17 cellular contexts compared by ENCODE assay signal in the genomic region with DNA sequence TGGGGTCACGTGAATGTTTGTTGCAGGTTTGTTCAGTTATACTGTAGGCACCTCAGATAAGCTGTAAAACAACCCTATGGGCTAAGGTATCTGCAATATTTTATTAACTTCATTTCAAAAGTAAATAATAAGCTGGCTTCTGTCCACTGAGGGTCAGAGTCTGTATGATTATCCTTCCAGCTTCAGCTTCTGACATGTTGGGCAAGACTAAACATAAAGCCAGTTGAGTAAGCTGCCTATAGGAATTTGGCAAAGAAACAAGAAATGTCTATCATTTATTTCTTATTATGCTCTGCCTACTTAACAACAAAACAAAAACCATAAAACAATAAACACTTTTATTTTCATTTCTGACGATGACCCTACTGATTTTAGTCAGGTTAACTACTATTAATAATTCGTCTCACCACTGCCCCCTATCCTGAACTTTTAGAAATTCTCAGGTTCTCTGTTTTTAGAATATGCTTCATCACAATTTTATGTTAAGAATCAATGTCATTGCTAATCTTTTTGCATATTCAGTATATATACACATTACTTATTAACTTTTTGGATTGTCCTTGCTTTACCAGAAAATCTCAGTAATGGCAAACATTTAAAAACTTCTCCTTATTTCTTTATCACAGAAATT.
DNase-seq lines count a peak whose midpoint lies in the region; ATAC-seq, FAIRE-seq and TF ChIP-seq lines count a peak whose summit lies in the region.
"Had no signal": no experiment of that assay in that cellular context is flagged by ENCODE, and none has a peak within 500 bp of the region (broad histone marks: within the 10 kb centered on the region; RNA-seq: fewer than 3 reads in every experiment).

No MANE protein-coding gene starts in this region.

- 15% methylated on average over 3 of the region's 3 CpGs for WGBS in GM12878 (ENCODE audit: insufficient coverage, insufficient replicate concordance, low lambda C conversion rate, missing lambda C conversion rate)

- no peaks in the 10 kb centered on the region for H3K9me3 ChIP-seq in Karpas-422 (ENCODE audit: low read length)
- no peaks in the 10 kb centered on the region for H3K9me3 ChIP-seq in GM12878 (replicated peaks; ENCODE audit: control insufficient read depth, insufficient read depth, low read length)
- H3K9me3 ChIP-seq in neural progenitor cell (ENCODE audit: low read depth), result no peaks in the 10 kb centered on the region
- H3K9me3 ChIP-seq: gastrocnemius medialis, sigmoid colon had no signal

- no peak overlapping the region for H3K4me3 ChIP-seq in Karpas-422 (ENCODE audit: low read length)
- H3K4me3 ChIP-seq in GM12878, result no peak overlapping the region
- H3K4me3 ChIP-seq in neural progenitor cell, result no peak overlapping the region
- H3K4me3 ChIP-seq: gastrocnemius medialis, sigmoid colon had no signal

- peak; percentile 54 for DNase-seq in Karpas-422
- DNase-seq in GM12878 (ENCODE audit: low read depth, low spot score), result no peak
- no peak for DNase-seq in neural progenitor cell (ENCODE audit: low spot score)
- no peak for DNase-seq in SHP77 treated with DMSO at 0.1 percent for 48 hours (lab: John Stamatoyannopoulos, UW)
- no peak for DNase-seq in NOMO-1 (lab: John Stamatoyannopoulos, UW; ENCODE audit: unreplicated experiment in 2 of 2)
- no peak for DNase-seq in HK-2 (ENCODE audit: unreplicated experiment)
- DNase-seq: activated CD8-positive, alpha-beta memory T cell treated with anti-CD3 and anti-CD28 coated beads, Interleukin-2, amount 10 ng/mL, durations not matched to agents 7 days and 5 days; gastrocnemius medialis; kidney glomerular epithelial cell; naive thymus-derived CD4-positive, alpha-beta T cell; NCI-H2081; sigmoid colon; T-helper 9 cell had no signal

- CTCF ChIA-PET in GM12878 (lab: Yijun Ruan, JAX), result interaction anchor here (0.9 to 2.4 kb wide), 2 partner anchors 18 to 249 kb away, joined by 3 to 7 read pairs; no protein-coding TSS in a partner anchor

- H3K27ac ChIP-seq in Karpas-422 (ENCODE audit: low read length) (no peak overlapping the region), GM12878 (ENCODE audit: control insufficient read depth, insufficient read depth) (no peak overlapping the region), neural progenitor cell (no peak overlapping the region)
- H3K27ac ChIP-seq: gastrocnemius medialis had no signal

- intact Hi-C loops in GM12878 (cut with micrococcal nuclease; ENCODE audit: unreplicated experiment), result loop anchor here (2.0 kb wide), 1 partner anchor 250 kb away; no protein-coding TSS in a partner anchor

- RAD21 ChIA-PET in GM12878 (lab: Charles Lee; ENCODE audit: unreplicated experiment), result interaction anchor here (1.4 to 1.7 kb wide), 2 partner anchors 249 to 250 kb away, joined by 4 to 5 read pairs; no protein-coding TSS in a partner anchor

- POLR2A ChIA-PET in GM12878 (lab: Charles Lee), result no interaction called here

- TF ChIP-seq CTCF in GM12878 (IDR thresholded peaks at IDR 0.05 in 2 of 3, conservative IDR thresholded peaks at IDR 0.05 in 1 of 3; ENCODE audit: control insufficient read depth in 2 of 3, extremely low read depth in 1 of 3, insufficient read depth in 1 of 3, low read depth in 3 of 3, low read length in 3 of 3), result peak in 2 of 3 experiments; percentile 21 to 32; a peak in 3 of 6 replicates
- TF ChIP-seq CTCF in neural progenitor cell (IDR thresholded peaks at IDR 0.05), result peak; percentile 57

- no peaks in the 10 kb centered on the region for H3K36me3 Mint-ChIP-seq in neural progenitor cell
- H3K36me3 Mint-ChIP-seq: activated CD8-positive, alpha-beta memory T cell treated with anti-CD3 and anti-CD28 coated beads, Interleukin-2, amount 10 ng/mL, durations not matched to agents 7 days and 5 days; activated naive CD8-positive, alpha-beta T cell; naive thymus-derived CD4-positive, alpha-beta T cell had no signal

- H3F3A ChIP-seq in neural progenitor cell (ENCODE audit: low read depth), result no peaks in the 10 kb centered on the region

- peak; percentile 67 for FAIRE-seq in G401.6 (lab: Jason Lieb, UNC)
- no peak for FAIRE-seq in GM12878 (lab: Jason Lieb, UNC)

- TF ChIP-seq RAD21 in GM12878 (IDR thresholded peaks at IDR 0.05; ENCODE audit: insufficient read depth, low read depth, low read length), result no peak

- SMC1A ChIA-PET in GM12878 (lab: Charles Lee; ENCODE audit: uncharacterized antibody, unreplicated experiment), result interaction anchor here (3.0 kb wide), 1 partner anchor 249 kb away, joined by 16 read pairs; no protein-coding TSS in a partner anchor

- H3K9me3 Mint-ChIP-seq in neural progenitor cell, result no peaks in the 10 kb centered on the region
- H3K9me3 Mint-ChIP-seq: dendritic cell treated with granulocyte-macrophage colony-stimulating factor and Interleukin-4, amounts not matched to agents 40 ng/mL and 50 ng/mL, for 4 days had no signal

- no peak for ATAC-seq in GM12878
- ATAC-seq: activated CD8-positive, alpha-beta memory T cell treated with anti-CD3 and anti-CD28 coated beads, Interleukin-2, amount 10 ng/mL, durations not matched to agents 7 days and 5 days; gastrocnemius medialis; naive thymus-derived CD4-positive, alpha-beta T cell; Panc1 had no signal

- H3K9me2 ChIP-seq in Karpas-422 (replicated peaks; ENCODE audit: insufficient read depth, low read length), result no peaks in the 10 kb centered on the region

- TF ChIP-seq EP300 in GM12878 (IDR thresholded peaks at IDR 0.05; ENCODE audit: borderline replicate concordance in 1 of 2, control insufficient read depth in 1 of 2, low read depth in 2 of 2, low read length in 2 of 2), result no peak

- in situ Hi-C loops in GM12878 (cut with MboI), result no loop called here

- H4K20me1 ChIP-seq in Karpas-422 (ENCODE audit: insufficient read depth, low read depth, low read length) (no peaks in the 10 kb centered on the region), GM12878 (ENCODE audit: control insufficient read depth, insufficient read depth) (no peaks in the 10 kb centered on the region), neural progenitor cell (ENCODE audit: low read depth) (no peaks in the 10 kb centered on the region)

- H3K9ac ChIP-seq in Karpas-422 (ENCODE audit: low read length) (no peak overlapping the region), GM12878 (ENCODE audit: control insufficient read depth, insufficient read depth, low read length) (no peak overlapping the region), neural progenitor cell (no peak overlapping the region)

- no peaks in the 10 kb centered on the region for H3K27me3 Mint-ChIP-seq in neural progenitor cell (ENCODE audit: insufficient read depth, low read depth)
- H3K27me3 Mint-ChIP-seq: activated CD8-positive, alpha-beta memory T cell treated with anti-CD3 and anti-CD28 coated beads, Interleukin-2, amount 10 ng/mL, durations not matched to agents 7 days and 5 days; activated naive CD8-positive, alpha-beta T cell; dendritic cell treated with granulocyte-macrophage colony-stimulating factor and Interleukin-4, amounts not matched to agents 40 ng/mL and 50 ng/mL, for 4 days had no signal

- TF ChIP-seq POLR2A in GM12878 (IDR thresholded peaks at IDR 0.05; ENCODE audit: low read depth, low read length), result no peak

- H3K27me3 ChIP-seq in Karpas-422 (ENCODE audit: low read length) (no peaks in the 10 kb centered on the region), GM12878 (replicated peaks in 1 of 2; ENCODE audit: control insufficient read depth in 2 of 2, insufficient read depth in 2 of 2, low read length in 1 of 2) (peaks cover 0 to 1% of the 10 kb centered on the region in 2 experiments; a peak in 1 of 4 replicates), neural progenitor cell (no peaks in the 10 kb centered on the region)
- H3K27me3 ChIP-seq: gastrocnemius medialis had no signal

- no TSS peak for BruUV-seq in GM12878 (replicated peaks; lab: Mats Ljungman, UMichigan)

- H3K4me3 Mint-ChIP-seq in neural progenitor cell, result no peak overlapping the region
- H3K4me3 Mint-ChIP-seq: activated CD8-positive, alpha-beta memory T cell treated with anti-CD3 and anti-CD28 coated beads, Interleukin-2, amount 10 ng/mL, durations not matched to agents 7 days and 5 days; activated naive CD8-positive, alpha-beta T cell; dendritic cell treated with granulocyte-macrophage colony-stimulating factor and Interleukin-4, amounts not matched to agents 40 ng/mL and 50 ng/mL, for 4 days; naive thymus-derived CD4-positive, alpha-beta T cell had no signal

- H3K36me3 ChIP-seq in Karpas-422 (ENCODE audit: insufficient read depth, low read length) (no peaks in the 10 kb centered on the region), GM12878 (ENCODE audit: control insufficient read depth in 2 of 2, insufficient read depth in 2 of 2, low read length in 1 of 2) (no peaks in the 10 kb centered on the region), neural progenitor cell (no peaks in the 10 kb centered on the region)
- H3K36me3 ChIP-seq: gastrocnemius medialis, sigmoid colon had no signal

- no peak overlapping the region for H3K27ac Mint-ChIP-seq in neural progenitor cell
- H3K27ac Mint-ChIP-seq: activated CD8-positive, alpha-beta memory T cell treated with anti-CD3 and anti-CD28 coated beads, Interleukin-2, amount 10 ng/mL, durations not matched to agents 7 days and 5 days; activated naive CD8-positive, alpha-beta T cell; dendritic cell treated with granulocyte-macrophage colony-stimulating factor and Interleukin-4, amounts not matched to agents 40 ng/mL and 50 ng/mL, for 4 days; naive thymus-derived CD4-positive, alpha-beta T cell had no signal

- H3K4me2 ChIP-seq in Karpas-422 (ENCODE audit: low read depth, low read length, poor library complexity, severe bottlenecking) (no peak overlapping the region), GM12878 (ENCODE audit: control insufficient read depth, insufficient read depth) (no peak overlapping the region), neural progenitor cell (no peak overlapping the region)

- H3K79me2 ChIP-seq in Karpas-422 (ENCODE audit: low read length) (no peaks in the 10 kb centered on the region), GM12878 (ENCODE audit: control insufficient read depth, insufficient read depth, low read length) (no peaks in the 10 kb centered on the region), neural progenitor cell (ENCODE audit: low read depth) (no peaks in the 10 kb centered on the region)

- H3K4me1 ChIP-seq in Karpas-422 (ENCODE audit: low read length) (peaks cover 8% of the 10 kb centered on the region), GM12878 (ENCODE audit: control insufficient read depth, insufficient read depth, low read length) (no peaks in the 10 kb centered on the region), neural progenitor cell (peaks cover 3% of the 10 kb centered on the region)
- H3K4me1 ChIP-seq: gastrocnemius medialis had no signal

- no peaks in the 10 kb centered on the region for H3K4me1 Mint-ChIP-seq in neural progenitor cell
- H3K4me1 Mint-ChIP-seq: naive thymus-derived CD4-positive, alpha-beta T cell had no signal

- no peak overlapping the region for H2AFZ ChIP-seq in Karpas-422 (ENCODE audit: low read length)
- H2AFZ ChIP-seq in GM12878 (ENCODE audit: control insufficient read depth, low read depth, low read length), result no peak overlapping the region
- no peak overlapping the region for H2AFZ ChIP-seq in neural progenitor cell (replicated peaks)

TF ChIP-seq in GM12878, 131 proteins besides CTCF, POLR2A, EP300 and RAD21 (continues in another document):
- no peak for TF ChIP-seq RB1 (IDR thresholded peaks at IDR 0.05; ENCODE audit: borderline replicate concordance)
- TF ChIP-seq ZZZ3 (IDR thresholded peaks at IDR 0.05; ENCODE audit: control insufficient read depth, insufficient read length, low read depth), result no peak
